Comparison of ENCODE assay signal across 20 cellular contexts in genomic region chr15:47401427-47401826, GRCh38.
"Had no signal": no experiment of that assay in that cellular context is flagged by ENCODE, and none has a peak within 500 bp of the region (broad histone marks: within the 10 kb centered on the region; RNA-seq: fewer than 3 reads in every experiment).

No MANE protein-coding gene starts in this region.

- H3K4me2 ChIP-seq: hepatocyte had no signal

- H3K4me1 ChIP-seq: left lung had no signal

- H3K4me3 ChIP-seq: coronary artery, dorsolateral prefrontal cortex, esophagus muscularis mucosa, gastroesophageal sphincter, heart left ventricle, hepatocyte, left lung, lung had no signal

- H3K9me3 ChIP-seq: esophagus muscularis mucosa, gastroesophageal sphincter, heart left ventricle, left lung had no signal

- H3K27ac ChIP-seq: coronary artery, dorsolateral prefrontal cortex, esophagus muscularis mucosa, foreskin keratinocyte, gastroesophageal sphincter, heart left ventricle, hepatocyte, left lung had no signal

- H3K79me2 ChIP-seq: hepatocyte had no signal

- H3K36me3 ChIP-seq: esophagus muscularis mucosa, gastroesophageal sphincter, heart left ventricle, left lung had no signal

- H2AFZ ChIP-seq: hepatocyte had no signal

- DNase-seq: dermis blood vessel endothelial cell; dorsolateral prefrontal cortex; effector CD4-positive, alpha-beta T cell; effector memory CD4-positive, alpha-beta T cell; foreskin keratinocyte; heart left ventricle; hypothalamus; immature natural killer cell; left cardiac atrium; left lung; left ventricle myocardium superior; mammary epithelial cell; mesendoderm; midbrain; naive thymus-derived CD4-positive, alpha-beta T cell had no signal

- ATAC-seq: foreskin keratinocyte; gastroesophageal sphincter; heart left ventricle; left cardiac atrium; left lung; left ventricle myocardium superior; naive thymus-derived CD4-positive, alpha-beta T cell had no signal

- H3K27me3 ChIP-seq: esophagus muscularis mucosa, foreskin keratinocyte, gastroesophageal sphincter, left lung had no signal
